9 cellular contexts compared by ENCODE assay signal in the genomic region with DNA sequence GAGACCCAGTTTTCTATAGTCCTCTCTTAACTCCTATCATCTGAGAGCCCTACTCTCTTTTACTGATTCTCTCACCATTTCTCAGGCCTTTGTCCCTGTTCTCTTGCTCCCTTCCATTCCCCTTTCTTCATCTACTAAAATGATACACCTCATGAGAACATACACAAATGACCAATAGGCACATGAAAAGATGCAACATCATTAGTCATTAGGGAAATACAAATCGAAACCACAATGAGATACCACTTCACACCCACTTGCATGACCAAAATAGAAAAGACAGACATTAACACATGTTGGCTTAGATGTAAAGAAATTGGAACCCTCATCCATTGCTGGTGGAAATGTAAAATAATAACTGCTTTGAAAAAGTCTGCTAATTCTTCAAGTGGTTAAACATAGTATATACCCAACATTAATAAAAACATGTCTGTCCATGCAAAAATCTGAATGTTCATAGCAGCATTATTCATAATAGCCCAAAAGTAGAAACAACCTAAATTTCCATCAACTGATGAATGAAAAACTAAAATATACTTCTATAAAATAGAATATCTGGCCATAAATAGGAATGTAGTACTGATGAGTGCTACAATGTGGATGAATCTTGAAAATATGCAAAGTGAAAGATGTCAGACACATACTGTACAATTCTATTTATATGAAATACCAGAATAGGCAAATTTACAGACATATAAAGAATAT.
DNase-seq lines count a peak whose midpoint lies in the region; ATAC-seq and TF ChIP-seq lines count a peak whose summit lies in the region.
"Had no signal": no experiment of that assay in that cellular context is flagged by ENCODE, and none has a peak within 500 bp of the region (broad histone marks: within the 10 kb centered on the region; RNA-seq: fewer than 3 reads in every experiment).

No MANE protein-coding gene starts in this region.

- H3K27me3 ChIP-seq in OCI-LY3 (ENCODE audit: low read depth, low read length), result no peaks in the 10 kb centered on the region
- no peaks in the 10 kb centered on the region for H3K27me3 ChIP-seq in psoas muscle (ENCODE audit: insufficient read depth in 3 of 3, low read length in 2 of 3)
- H3K27me3 ChIP-seq in left ventricle myocardium inferior (ENCODE audit: low read depth), result no peaks in the 10 kb centered on the region
- H3K27me3 ChIP-seq in HAP-1 (ENCODE audit: low read depth), result no peaks in the 10 kb centered on the region

- peak overlapping the region; percentile 56 for H3K4me2 ChIP-seq in OCI-LY3 (ENCODE audit: low read length)

- peaks cover 22% of the 10 kb centered on the region for H3K4me1 ChIP-seq in OCI-LY3 (ENCODE audit: low read length)
- H3K4me1 ChIP-seq in psoas muscle, result peaks cover 34% of the 10 kb centered on the region
- peaks cover 80% of the 10 kb centered on the region for H3K4me1 ChIP-seq in left ventricle myocardium inferior
- H3K4me1 ChIP-seq in HAP-1, result peaks cover 10% of the 10 kb centered on the region

- no peak overlapping the region for H2AFZ ChIP-seq in OCI-LY3 (ENCODE audit: low read depth, low read length)

- TF ChIP-seq CTCF in OCI-LY3 (IDR thresholded peaks at IDR 0.05; ENCODE audit: low read depth, low read length) (no peak), psoas muscle (IDR thresholded peaks at IDR 0.05) (no peak), left ventricle myocardium inferior (IDR thresholded peaks at IDR 0.05; ENCODE audit: borderline replicate concordance) (no peak)

- H3K9ac ChIP-seq in OCI-LY3 (ENCODE audit: low read length), result no peak overlapping the region

- 30 to 54% (median 51%) methylated on average over 1 of the region's 1 CpG for WGBS in psoas muscle, 3 donors

- DNase-seq in psoas muscle (no peak), left ventricle myocardium inferior (no peak), DMS 273 treated with DMSO at 0.1 percent for 48 hours (lab: John Stamatoyannopoulos, UW) (no peak), HAP-1 (ENCODE audit: low spot score in 2 of 2) (no peak)
- DNase-seq: substantia nigra had no signal

- H4K20me1 ChIP-seq in OCI-LY3 (ENCODE audit: insufficient read depth, low read length), result peaks cover 40% of the 10 kb centered on the region

- no peaks in the 10 kb centered on the region for H3K9me3 ChIP-seq in OCI-LY3 (ENCODE audit: insufficient read depth, low read length)
- H3K9me3 ChIP-seq in psoas muscle, result no peaks in the 10 kb centered on the region
- no peaks in the 10 kb centered on the region for H3K9me3 ChIP-seq in left ventricle myocardium inferior (replicated peaks)
- H3K9me3 ChIP-seq in HAP-1, result no peaks in the 10 kb centered on the region

- peak; percentile 88 for ATAC-seq in GM19035 (IDR thresholded peaks at IDR 0.05; ENCODE audit: unreplicated experiment)
- ATAC-seq in HG02870 (IDR thresholded peaks at IDR 0.05; ENCODE audit: unreplicated experiment), result peak; percentile 92
- ATAC-seq in psoas muscle, result peak; percentile 42 to 56 (median 50)

- H3K4me3 ChIP-seq in OCI-LY3 (ENCODE audit: low read length) (peak overlapping the region; percentile 1; the same call in 1 of the 2 replicates), psoas muscle (no peak overlapping the region), left ventricle myocardium inferior (no peak overlapping the region), HAP-1 (no peak overlapping the region)

- intact Hi-C loops in psoas muscle (cut with DNase I) (loop anchor here in 1 of 2 donors (5.0 kb wide), 1 partner anchor 67 kb away; the partner anchor contains the start of gene DENND5B), left ventricle myocardium inferior (cut with micrococcal nuclease) (no loop called here)

- no peaks in the 10 kb centered on the region for H3K36me3 ChIP-seq in OCI-LY3 (replicated peaks; ENCODE audit: low read depth, low read length)
- no peaks in the 10 kb centered on the region for H3K36me3 ChIP-seq in psoas muscle (ENCODE audit: insufficient read depth in 1 of 2, low read depth in 1 of 2)
- H3K36me3 ChIP-seq in left ventricle myocardium inferior, result no peaks in the 10 kb centered on the region
- no peaks in the 10 kb centered on the region for H3K36me3 ChIP-seq in HAP-1 (replicated peaks)

- peaks cover 51% of the 10 kb centered on the region for H3K79me2 ChIP-seq in OCI-LY3 (ENCODE audit: low read length)

- in situ Hi-C loops in HAP-1 (cut with MboI; ENCODE audit: low sequenced_read_pairs), result no loop called here

- H3K27ac ChIP-seq in OCI-LY3 (ENCODE audit: low read length) (no peak overlapping the region), psoas muscle (no peak overlapping the region), left ventricle myocardium inferior (replicated peaks) (no peak overlapping the region)
- H3K27ac ChIP-seq: HL-60 had no signal
